Comparison of ENCODE assay signal across 2 cellular contexts in the genomic region with DNA sequence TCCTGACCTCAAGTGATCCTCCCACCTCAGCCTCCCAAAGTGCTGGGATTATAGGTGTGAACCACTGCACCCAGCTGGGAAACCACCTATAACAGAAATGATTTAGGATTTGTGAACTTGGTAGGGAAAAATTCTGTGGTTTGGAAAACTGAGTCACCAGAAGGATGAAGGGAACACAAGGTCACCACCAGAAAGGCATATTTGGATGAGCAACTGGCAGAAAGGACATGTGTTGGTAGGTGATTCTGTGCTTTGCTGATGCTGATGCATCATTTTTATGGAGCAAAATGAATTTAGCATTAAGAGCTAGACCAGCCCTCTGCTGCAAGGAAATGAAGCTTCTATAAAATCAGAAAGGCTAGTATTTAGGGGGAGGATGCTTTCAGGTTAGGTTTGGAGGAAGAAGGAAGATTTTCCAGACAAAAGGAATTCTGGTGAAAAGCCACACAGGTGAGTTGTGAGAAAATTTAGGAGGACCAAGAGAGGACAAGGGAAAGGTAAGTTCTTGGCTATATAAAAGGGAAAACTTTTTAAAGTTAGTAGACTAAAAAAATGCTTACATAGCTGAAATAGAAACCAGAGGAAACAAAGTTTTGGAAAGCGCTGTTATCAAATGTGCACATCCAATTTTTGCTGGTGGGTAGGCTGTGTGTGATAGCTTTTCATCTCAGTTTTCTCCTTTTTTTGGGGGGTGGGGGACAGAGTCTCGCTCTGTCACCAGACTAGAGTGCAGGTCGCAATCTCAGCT.
TF ChIP-seq lines count a peak whose summit lies in the region.

No MANE protein-coding gene starts in this region.

TF ChIP-seq in IMR-90, 13 proteins besides CTCF, POLR2A, EP300 and RAD21:
- TF ChIP-seq NFE2L2 (IDR thresholded peaks at IDR 0.05; ENCODE audit: low read depth, low read length) (no peak), MAZ (IDR thresholded peaks at IDR 0.05; ENCODE audit: borderline replicate concordance, low read depth, low read length) (no peak), MAFK (IDR thresholded peaks at IDR 0.05; ENCODE audit: low read depth, low read length) (peak; percentile 86), CHD1 (IDR thresholded peaks at IDR 0.05; ENCODE audit: low read depth, low read length) (no peak), FOS (IDR thresholded peaks at IDR 0.05; ENCODE audit: low read depth, low read length) (0 out of 2 replicates have a peak, but pooled peaks have one; percentile 28), MXI1 (IDR thresholded peaks at IDR 0.05; ENCODE audit: borderline replicate concordance, low read depth, low read length) (peak; percentile 29; the same call in 1 of the 2 replicates), BHLHE40 (IDR thresholded peaks at IDR 0.05; ENCODE audit: low read depth, low read length) (no peak), SMC3 (IDR thresholded peaks at IDR 0.05; ENCODE audit: low read depth, low read length) (no peak)
- TF ChIP-seq, protein P1, sequence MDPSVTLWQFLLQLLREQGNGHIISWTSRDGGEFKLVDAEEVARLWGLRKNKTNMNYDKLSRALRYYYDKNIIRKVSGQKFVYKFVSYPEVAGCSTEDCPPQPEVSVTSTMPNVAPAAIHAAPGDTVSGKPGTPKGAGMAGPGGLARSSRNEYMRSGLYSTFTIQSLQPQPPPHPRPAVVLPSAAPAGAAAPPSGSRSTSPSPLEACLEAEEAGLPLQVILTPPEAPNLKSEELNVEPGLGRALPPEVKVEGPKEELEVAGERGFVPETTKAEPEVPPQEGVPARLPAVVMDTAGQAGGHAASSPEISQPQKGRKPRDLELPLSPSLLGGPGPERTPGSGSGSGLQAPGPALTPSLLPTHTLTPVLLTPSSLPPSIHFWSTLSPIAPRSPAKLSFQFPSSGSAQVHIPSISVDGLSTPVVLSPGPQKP (IDR thresholded peaks at IDR 0.05; ENCODE audit: borderline replicate concordance, low read depth, low read length) = no peak
- TF ChIP-seq, protein P2, sequence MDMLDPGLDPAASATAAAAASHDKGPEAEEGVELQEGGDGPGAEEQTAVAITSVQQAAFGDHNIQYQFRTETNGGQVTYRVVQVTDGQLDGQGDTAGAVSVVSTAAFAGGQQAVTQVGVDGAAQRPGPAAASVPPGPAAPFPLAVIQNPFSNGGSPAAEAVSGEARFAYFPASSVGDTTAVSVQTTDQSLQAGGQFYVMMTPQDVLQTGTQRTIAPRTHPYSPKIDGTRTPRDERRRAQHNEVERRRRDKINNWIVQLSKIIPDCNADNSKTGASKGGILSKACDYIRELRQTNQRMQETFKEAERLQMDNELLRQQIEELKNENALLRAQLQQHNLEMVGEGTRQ (IDR thresholded peaks at IDR 0.05; ENCODE audit: low read depth, low read length) = no peak

TF ChIP-seq in GM12878, 131 proteins besides CTCF, POLR2A, EP300 and RAD21:
- TF ChIP-seq YBX1 (IDR thresholded peaks at IDR 0.05) (no peak), TAF1 (IDR thresholded peaks at IDR 0.05; ENCODE audit: borderline replicate concordance, low read depth, low read length) (no peak), BMI1 (IDR thresholded peaks at IDR 0.05; ENCODE audit: borderline replicate concordance) (no peak), IKZF2 (IDR thresholded peaks at IDR 0.05) (0 out of 4 replicates have a peak, but pooled peaks have one; percentile 10 to 18)
- TF ChIP-seq, protein P3, sequence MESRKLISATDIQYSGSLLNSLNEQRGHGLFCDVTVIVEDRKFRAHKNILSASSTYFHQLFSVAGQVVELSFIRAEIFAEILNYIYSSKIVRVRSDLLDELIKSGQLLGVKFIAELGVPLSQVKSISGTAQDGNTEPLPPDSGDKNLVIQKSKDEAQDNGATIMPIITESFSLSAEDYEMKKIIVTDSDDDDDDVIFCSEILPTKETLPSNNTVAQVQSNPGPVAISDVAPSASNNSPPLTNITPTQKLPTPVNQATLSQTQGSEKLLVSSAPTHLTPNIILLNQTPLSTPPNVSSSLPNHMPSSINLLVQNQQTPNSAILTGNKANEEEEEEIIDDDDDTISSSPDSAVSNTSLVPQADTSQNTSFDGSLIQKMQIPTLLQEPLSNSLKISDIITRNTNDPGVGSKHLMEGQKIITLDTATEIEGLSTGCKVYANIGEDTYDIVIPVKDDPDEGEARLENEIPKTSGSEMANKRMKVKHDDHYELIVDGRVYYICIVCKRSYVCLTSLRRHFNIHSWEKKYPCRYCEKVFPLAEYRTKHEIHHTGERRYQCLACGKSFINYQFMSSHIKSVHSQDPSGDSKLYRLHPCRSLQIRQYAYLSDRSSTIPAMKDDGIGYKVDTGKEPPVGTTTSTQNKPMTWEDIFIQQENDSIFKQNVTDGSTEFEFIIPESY (IDR thresholded peaks at IDR 0.05) = no peak
- TF ChIP-seq, protein P4, sequence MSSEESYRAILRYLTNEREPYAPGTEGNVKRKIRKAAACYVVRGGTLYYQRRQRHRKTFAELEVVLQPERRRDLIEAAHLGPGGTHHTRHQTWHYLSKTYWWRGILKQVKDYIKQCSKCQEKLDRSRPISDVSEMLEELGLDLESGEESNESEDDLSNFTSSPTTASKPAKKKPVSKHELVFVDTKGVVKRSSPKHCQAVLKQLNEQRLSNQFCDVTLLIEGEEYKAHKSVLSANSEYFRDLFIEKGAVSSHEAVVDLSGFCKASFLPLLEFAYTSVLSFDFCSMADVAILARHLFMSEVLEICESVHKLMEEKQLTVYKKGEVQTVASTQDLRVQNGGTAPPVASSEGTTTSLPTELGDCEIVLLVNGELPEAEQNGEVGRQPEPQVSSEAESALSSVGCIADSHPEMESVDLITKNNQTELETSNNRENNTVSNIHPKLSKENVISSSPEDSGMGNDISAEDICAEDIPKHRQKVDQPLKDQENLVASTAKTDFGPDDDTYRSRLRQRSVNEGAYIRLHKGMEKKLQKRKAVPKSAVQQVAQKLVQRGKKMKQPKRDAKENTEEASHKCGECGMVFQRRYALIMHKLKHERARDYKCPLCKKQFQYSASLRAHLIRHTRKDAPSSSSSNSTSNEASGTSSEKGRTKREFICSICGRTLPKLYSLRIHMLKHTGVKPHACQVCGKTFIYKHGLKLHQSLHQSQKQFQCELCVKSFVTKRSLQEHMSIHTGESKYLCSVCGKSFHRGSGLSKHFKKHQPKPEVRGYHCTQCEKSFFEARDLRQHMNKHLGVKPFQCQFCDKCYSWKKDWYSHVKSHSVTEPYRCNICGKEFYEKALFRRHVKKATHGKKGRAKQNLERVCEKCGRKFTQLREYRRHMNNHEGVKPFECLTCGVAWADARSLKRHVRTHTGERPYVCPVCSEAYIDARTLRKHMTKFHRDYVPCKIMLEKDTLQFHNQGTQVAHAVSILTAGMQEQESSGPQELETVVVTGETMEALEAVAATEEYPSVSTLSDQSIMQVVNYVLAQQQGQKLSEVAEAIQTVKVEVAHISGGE (CRISPR knock-in tag; IDR thresholded peaks at IDR 0.05) = no peak
- TF ChIP-seq, protein P5, sequence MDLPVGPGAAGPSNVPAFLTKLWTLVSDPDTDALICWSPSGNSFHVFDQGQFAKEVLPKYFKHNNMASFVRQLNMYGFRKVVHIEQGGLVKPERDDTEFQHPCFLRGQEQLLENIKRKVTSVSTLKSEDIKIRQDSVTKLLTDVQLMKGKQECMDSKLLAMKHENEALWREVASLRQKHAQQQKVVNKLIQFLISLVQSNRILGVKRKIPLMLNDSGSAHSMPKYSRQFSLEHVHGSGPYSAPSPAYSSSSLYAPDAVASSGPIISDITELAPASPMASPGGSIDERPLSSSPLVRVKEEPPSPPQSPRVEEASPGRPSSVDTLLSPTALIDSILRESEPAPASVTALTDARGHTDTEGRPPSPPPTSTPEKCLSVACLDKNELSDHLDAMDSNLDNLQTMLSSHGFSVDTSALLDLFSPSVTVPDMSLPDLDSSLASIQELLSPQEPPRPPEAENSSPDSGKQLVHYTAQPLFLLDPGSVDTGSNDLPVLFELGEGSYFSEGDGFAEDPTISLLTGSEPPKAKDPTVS (IDR thresholded peaks at IDR 0.05; ENCODE audit: low read depth, low read length) = no peak
